In the genomic region with DNA sequence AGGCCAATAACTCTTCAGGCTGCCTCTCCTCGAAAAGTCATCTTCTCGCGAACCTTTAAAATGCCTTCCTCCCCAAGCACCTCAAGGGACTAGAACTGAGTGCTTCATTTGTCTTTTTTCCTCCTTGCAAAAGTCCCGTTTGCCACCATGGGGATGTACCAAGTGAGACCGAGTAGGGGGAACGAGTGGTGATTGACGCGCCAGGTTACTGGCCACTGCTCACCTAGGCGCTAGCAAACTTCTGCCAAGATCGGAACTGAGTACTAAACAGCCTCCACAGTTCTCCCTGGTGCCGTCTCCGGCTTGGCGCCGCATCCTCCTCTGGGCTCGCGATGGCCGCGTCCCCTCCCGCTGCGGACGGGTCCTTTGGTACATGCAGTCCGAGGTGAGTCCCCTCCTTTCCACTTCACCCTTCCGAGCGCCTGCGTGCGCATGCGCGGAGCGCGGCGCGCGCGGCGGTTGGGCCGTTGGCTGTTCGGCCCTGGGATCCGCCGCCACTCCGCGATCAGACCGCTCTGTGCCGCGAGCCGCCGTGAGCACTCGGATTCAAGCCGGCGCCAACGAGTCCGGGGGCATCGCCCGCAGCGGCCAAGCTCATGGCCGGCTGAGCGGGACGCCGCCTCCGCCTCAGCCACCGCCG, we compare ENCODE assay signal across 8 cellular contexts. TPM values are rescaled to one million over a fixed set of nuclear protein-coding genes. Genes with fewer than 3 reads are reported as not detected.
DNase-seq lines count a peak whose midpoint lies in the region; ATAC-seq, FAIRE-seq and TF ChIP-seq lines count a peak whose summit lies in the region.

A gene (plus strand): TSS at position 402 of the 640 bp plus-strand sequence. CDS start 4,877 bp downstream, outside the sequence.

- H3K4me1 ChIP-seq in BE2C (no peaks in the 10 kb centered on the region), HepG2 (ENCODE audit: insufficient read depth, low read length) (peaks cover 36% of the 10 kb centered on the region)

- H3K9ac ChIP-seq in HepG2 (ENCODE audit: insufficient read depth, low read depth, low read length): peak within 1 kb of the TSS; percentile 93

- peaks cover 24% of the 10 kb centered on the region for H4K20me1 ChIP-seq in HepG2 (ENCODE audit: insufficient read depth, low read length)

- H3K27me3 ChIP-seq in BE2C: no peaks in the 10 kb centered on the region
- no peaks in the 10 kb centered on the region for H3K27me3 ChIP-seq in HepG2 (ENCODE audit: control insufficient read depth in 1 of 2, insufficient read depth in 2 of 2, low read length in 2 of 2)

- POLR2A ChIA-PET in HepG2 (lab: Yijun Ruan, JAX): interaction anchor here (0.8 to 6.2 kb wide), 13 partner anchors 10 to 73 kb away, joined by 3 to 69 read pairs (median 6); a partner anchor contains a TSS

- H3K4me3 ChIP-seq in BE2C (ENCODE audit: low read depth, low read length) (peak within 1 kb of the TSS; percentile 75), HepG2 (replicated peaks in 1 of 3; ENCODE audit: insufficient read depth in 1 of 3, low read depth in 2 of 3, low read length in 3 of 3) (peak within 1 kb of the TSS; percentile 59 to 82 (median 81))

- H3K9me3 ChIP-seq in BE2C (no peaks in the 10 kb centered on the region), HepG2 (ENCODE audit: low read length) (no peaks in the 10 kb centered on the region)

- 0% methylated on average over 2 of the region's 61 CpGs for WGBS in HepG2 (ENCODE audit: low lambda C conversion rate)

- TF ChIP-seq EP300 in HepG2 (IDR thresholded peaks at IDR 0.05; ENCODE audit: low read depth in 2 of 2, low read length in 2 of 2) (no peak), HepG2 (CRISPR knock-in tag; IDR thresholded peaks at IDR 0.05; ENCODE audit: borderline replicate concordance) (no peak)

- FAIRE-seq in GM19239 (lab: Jason Lieb, UNC) (no peak), HepG2 (lab: Jason Lieb, UNC) (no peak)

- CTCF ChIA-PET in HepG2 (lab: Yijun Ruan, JAX; ENCODE audit: low intra/inter-chr PET ratio, low total read pairs): no interaction called here

- TF ChIP-seq CTCF in BE2C (IDR thresholded peaks at IDR 0.05; ENCODE audit: low read depth, low read length) (no peak), HepG2 (CRISPR knock-in tag; IDR thresholded peaks at IDR 0.05) (no peak)

- no peak; a peak in 1 of 4 replicates for TF ChIP-seq POLR2A in HepG2 (IDR thresholded peaks at IDR 0.05; ENCODE audit: insufficient read depth in 1 of 2, low read depth in 2 of 2, low read length in 2 of 2)

- peak within 1 kb of the TSS; percentile 89 for H3K4me2 ChIP-seq in HepG2 (ENCODE audit: low read depth, low read length)

- H3K27ac ChIP-seq in HepG2 (ENCODE audit: extremely low read length, insufficient read depth, low read length): peak within 1 kb of the TSS; percentile 89

- BruUV-seq in HepG2 (replicated peaks; lab: Mats Ljungman, UMichigan): TSS peak; percentile 71

- peak; percentile 77 for DNase-seq in BE2C
- peak; percentile 69 for DNase-seq in GM19239 (ENCODE audit: insufficient read length, low spot score)
- DNase-seq in NCI-H524 (lab: John Stamatoyannopoulos, UW): peak; percentile 65 to 81
- peak; percentile 60 for DNase-seq in activated CD4-positive, alpha-beta T cell treated with anti-CD3 and anti-CD28 coated beads, Interleukin-2, amount 50 U/mL, for 1 hour
- DNase-seq in cortex of kidney (lab: John Stamatoyannopoulos, UW): peak; percentile 5
- DNase-seq in HepG2 (ENCODE audit: low spot score): peak; percentile 63
- DNase-seq in stimulated activated CD4-positive, alpha-beta T cell treated with anti-CD3 and anti-CD28 coated beads, Interleukin-4, amount 100 ng/mL, for 1 hour: peak; percentile 62

- peaks cover 35% of the 10 kb centered on the region for H3K79me2 ChIP-seq in HepG2 (ENCODE audit: insufficient read depth, low read length)

- intact Hi-C loops in HepG2 (cut with micrococcal nuclease; ENCODE audit: unreplicated experiment): no loop called here

- no peak for TF ChIP-seq RAD21 in HepG2 (CRISPR knock-in tag; IDR thresholded peaks at IDR 0.05)

- H3K36me3 ChIP-seq in BE2C (peaks cover 21% of the 10 kb centered on the region), HepG2 (replicated peaks in 1 of 2; ENCODE audit: control insufficient read depth in 1 of 2, insufficient read depth in 2 of 2, low read length in 2 of 2) (peaks cover 4 to 14% of the 10 kb centered on the region in 2 experiments; a peak in 3 of 5 replicates)

- peak; percentile 30 for ATAC-seq in HG03442 (IDR thresholded peaks at IDR 0.05; ENCODE audit: unreplicated experiment)
- ATAC-seq in HepG2: peak; percentile 64

- no peak within 1 kb of the TSS for H2AFZ ChIP-seq in HepG2 (ENCODE audit: low read length)

- in situ Hi-C loops in HepG2 (cut with HindIII; ENCODE audit: extremely low pct_ligation_motif_present, low pct_unique_long_range_greater_than_20kb): no loop called here

TF ChIP-seq in HepG2, 621 proteins besides CTCF, POLR2A, EP300 and RAD21 (continues in another document):
- TF ChIP-seq NFKB2 (CRISPR knock-in tag; IDR thresholded peaks at IDR 0.05; ENCODE audit: borderline replicate concordance): peak; percentile 47; the same call in 1 of the 2 replicates
- 0 out of 4 replicates have a peak, but pooled peaks of 1 of the 2 experiments have one; percentile 30 for TF ChIP-seq KLF16 (CRISPR knock-in tag; IDR thresholded peaks at IDR 0.05)
- TF ChIP-seq ZNF777 (CRISPR knock-in tag; IDR thresholded peaks at IDR 0.05): no peak
- TF ChIP-seq, protein P1, sequence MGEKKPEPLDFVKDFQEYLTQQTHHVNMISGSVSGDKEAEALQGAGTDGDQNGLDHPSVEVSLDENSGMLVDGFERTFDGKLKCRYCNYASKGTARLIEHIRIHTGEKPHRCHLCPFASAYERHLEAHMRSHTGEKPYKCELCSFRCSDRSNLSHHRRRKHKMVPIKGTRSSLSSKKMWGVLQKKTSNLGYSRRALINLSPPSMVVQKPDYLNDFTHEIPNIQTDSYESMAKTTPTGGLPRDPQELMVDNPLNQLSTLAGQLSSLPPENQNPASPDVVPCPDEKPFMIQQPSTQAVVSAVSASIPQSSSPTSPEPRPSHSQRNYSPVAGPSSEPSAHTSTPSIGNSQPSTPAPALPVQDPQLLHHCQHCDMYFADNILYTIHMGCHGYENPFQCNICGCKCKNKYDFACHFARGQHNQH (CRISPR knock-in tag; IDR thresholded peaks at IDR 0.05): 0 out of 2 replicates have a peak, but pooled peaks have one; percentile 16
- TF ChIP-seq, protein P2, sequence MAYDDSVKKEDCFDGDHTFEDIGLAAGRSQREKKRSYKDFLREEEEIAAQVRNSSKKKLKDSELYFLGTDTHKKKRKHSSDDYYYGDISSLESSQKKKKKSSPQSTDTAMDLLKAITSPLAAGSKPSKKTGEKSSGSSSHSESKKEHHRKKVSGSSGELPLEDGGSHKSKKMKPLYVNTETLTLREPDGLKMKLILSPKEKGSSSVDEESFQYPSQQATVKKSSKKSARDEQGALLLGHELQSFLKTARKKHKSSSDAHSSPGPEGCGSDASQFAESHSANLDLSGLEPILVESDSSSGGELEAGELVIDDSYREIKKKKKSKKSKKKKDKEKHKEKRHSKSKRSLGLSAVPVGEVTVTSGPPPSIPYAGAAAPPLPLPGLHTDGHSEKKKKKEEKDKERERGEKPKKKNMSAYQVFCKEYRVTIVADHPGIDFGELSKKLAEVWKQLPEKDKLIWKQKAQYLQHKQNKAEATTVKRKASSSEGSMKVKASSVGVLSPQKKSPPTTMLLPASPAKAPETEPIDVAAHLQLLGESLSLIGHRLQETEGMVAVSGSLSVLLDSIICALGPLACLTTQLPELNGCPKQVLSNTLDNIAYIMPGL (CRISPR knock-in tag; IDR thresholded peaks at IDR 0.05; ENCODE audit: borderline replicate concordance in 1 of 2, low read depth in 1 of 2): 0 out of 4 replicates have a peak, but pooled peaks of 1 of the 2 experiments have one; percentile 68
- TF ChIP-seq SP5 (CRISPR knock-in tag; IDR thresholded peaks at IDR 0.05; ENCODE audit: borderline replicate concordance, low read depth): 0 out of 2 replicates have a peak, but pooled peaks have one; percentile 8
- TF ChIP-seq GATAD2A (CRISPR knock-in tag; IDR thresholded peaks at IDR 0.05): 0 out of 2 replicates have a peak, but pooled peaks have one; percentile 15
- 0 out of 2 replicates have a peak, but pooled peaks have one; percentile 27 for TF ChIP-seq NFKBIZ (CRISPR knock-in tag; IDR thresholded peaks at IDR 0.05)
- 0 out of 2 replicates have a peak, but pooled peaks have one; percentile 37 for TF ChIP-seq ATF7-NPFF (CRISPR knock-in tag; IDR thresholded peaks at IDR 0.05; ENCODE audit: low read depth)
- peak; percentile 24 for TF ChIP-seq ZFX (CRISPR knock-in tag; IDR thresholded peaks at IDR 0.05; ENCODE audit: low read depth)
- peak; percentile 97 for TF ChIP-seq FOXK2 (IDR thresholded peaks at IDR 0.05)
- TF ChIP-seq TAF1 (CRISPR knock-in tag; IDR thresholded peaks at IDR 0.05): peak; percentile 65; the same call in 1 of the 2 replicates

RNA-seq across cellular contexts. Expression of the gene that starts here (rescaled TPM):
- 139 TPM for polyA plus RNA-seq in BE2C (2012; ENCODE audit: insufficient read depth, insufficient read length, low read depth)
- 54.0 and 64.5 TPM in 2 replicates for total RNA-seq in HepG2 (2016; rRNA removed; fragmentation: Illumina TruSeq; extraction: Trizol)
- 42.6 and 48.2 TPM in 2 replicates for total RNA-seq in HepG2 (2016; cell fraction: cytosol; rRNA removed; fragmentation: Illumina TruSeq; extraction: Trizol; ENCODE audit: low read depth)
- 46.2 and 63.4 TPM in 2 replicates for total RNA-seq in HepG2 (2016; cell fraction: insoluble cytoplasmic fraction; rRNA removed; fragmentation: Illumina TruSeq; extraction: Trizol)
- total RNA-seq in HepG2 (2016; cell fraction: membrane; rRNA removed; fragmentation: Illumina TruSeq; extraction: Trizol): 101 and 102 TPM in 2 replicates
- total RNA-seq in HepG2 (2016; cell fraction: nucleus; rRNA removed; fragmentation: Illumina TruSeq; extraction: Trizol): 48.0 and 50.2 TPM in 2 replicates
- polyA plus RNA-seq in HepG2 (2011; rRNA removed): 221 and 225 TPM in 2 replicates
- polyA plus RNA-seq in HepG2 (2011; cell fraction: cytosol; rRNA removed): 159 and 189 TPM in 2 replicates
- polyA plus RNA-seq in HepG2 (2011; cell fraction: nucleus; rRNA removed): 710 and 899 TPM in 2 replicates
- polyA plus RNA-seq in HepG2 (2012): 70.8 and 105 TPM in 2 replicates
- 81.6 and 88.2 TPM in 2 replicates for polyA plus RNA-seq in HepG2 (2016; cell fraction: cytosol; fragmentation: Illumina TruSeq; extraction: Trizol; ENCODE audit: low read depth)
- 86.5 and 108 TPM in 2 replicates for polyA plus RNA-seq in HepG2 (2016; cell fraction: insoluble cytoplasmic fraction; fragmentation: Illumina TruSeq; extraction: Trizol; ENCODE audit: low read depth)
- polyA plus RNA-seq in HepG2 (2016; cell fraction: membrane; fragmentation: Illumina TruSeq; extraction: Trizol; ENCODE audit: low read depth): 133 and 157 TPM in 2 replicates
- polyA plus RNA-seq in HepG2 (2016; cell fraction: nucleus; fragmentation: Illumina TruSeq; extraction: Trizol; ENCODE audit: insufficient read depth, low read depth): 147 and 168 TPM in 2 replicates
- polyA minus RNA-seq in HepG2 (2011; rRNA and poly(A)+ RNA removed; ENCODE audit: low replicate concordance): 219 and 435 TPM in 2 replicates
- 89.3 and 94.1 TPM in 2 replicates for polyA minus RNA-seq in HepG2 (2011; cell fraction: cytosol; rRNA and poly(A)+ RNA removed)
- polyA minus RNA-seq in HepG2 (2011; cell fraction: nucleus; rRNA and poly(A)+ RNA removed): 94.1 and 102 TPM in 2 replicates

Comparison
In these comparisons a context has a peak if more than half of its experiments do, and no peak if none do; other contexts are left out.
1. Peak in every context shown above with its lines: DNase-seq, ATAC-seq, H3K4me3 ChIP-seq and H3K27ac ChIP-seq.
2. DNase-seq: peak in every context shown above with its lines; median percentile 77 in BE2C; 73 in NCI-H524; 69 in GM19239; 63 in HepG2; 62 in stimulated activated CD4-positive, alpha-beta T cell treated with anti-CD3 and anti-CD28 coated beads, Interleukin-4, amount 100 ng/mL, for 1 hour; 60 in activated CD4-positive, alpha-beta T cell treated with anti-CD3 and anti-CD28 coated beads, Interleukin-2, amount 50 U/mL, for 1 hour; 5 in cortex of kidney.